In genomic region chr2:109347626-109348025, GRCh38 we compare ENCODE assay signal across 23 cellular contexts.
A peak's percentile ranks its signal among the peaks of the same experiment; 100 is the strongest.
DNase-seq lines count a peak whose midpoint lies in the region; ATAC-seq and TF ChIP-seq lines count a peak whose summit lies in the region.
"Had no signal": no experiment of that assay in that cellular context is flagged by ENCODE, and none has a peak within 500 bp of the region (broad histone marks: within the 10 kb centered on the region; RNA-seq: fewer than 3 reads in every experiment).

No MANE protein-coding gene starts in this region.

- no peak overlapping the region for H3K18ac ChIP-seq in IMR-90 (ENCODE audit: low read depth, low read length)

- TF ChIP-seq POLR2A in IMR-90 (IDR thresholded peaks at IDR 0.05; ENCODE audit: low read depth, low read length) (no peak), right lobe of liver (IDR thresholded peaks at IDR 0.05) (no peak)

- no peak overlapping the region for H3K23ac ChIP-seq in IMR-90 (ENCODE audit: low read depth, low read length)

- DNase-seq in activated naive CD8-positive, alpha-beta T cell treated with anti-CD3 and anti-CD28 coated beads for 36 hours, result no peak
- DNase-seq in IMR-90 (no peak), mesenteric fat pad (ENCODE audit: low spot score) (peak; percentile 64), ureter (ENCODE audit: low spot score) (peak; percentile 38), right lobe of liver (no peak), occipital lobe (lab: John Stamatoyannopoulos, UW) (no peak), GDM1 (lab: John Stamatoyannopoulos, UW) (no peak)
- DNase-seq: COR-L47, EL, GF-D8, KG1, MG63, NCI-H1694, NCI-H2029 treated with DMSO at 0.1 percent for 48 hours, NCI-H446 treated with DMSO at 0.1 percent for 48 hours, NCI-H526, SHP77 had no signal

- H3K9me1 ChIP-seq in IMR-90 (ENCODE audit: insufficient read depth, low read length), result peaks cover 18% of the 10 kb centered on the region

- H3K9ac ChIP-seq in IMR-90 (ENCODE audit: low read depth, low read length), result no peak overlapping the region

- H2BK15ac ChIP-seq in IMR-90 (ENCODE audit: low read depth, low read length), result no peak overlapping the region

- no peaks in the 10 kb centered on the region for H3K9me3 Mint-ChIP-seq in activated naive CD8-positive, alpha-beta T cell (ENCODE audit: low read depth)
- no peaks in the 10 kb centered on the region for H3K9me3 Mint-ChIP-seq in activated naive CD8-positive, alpha-beta T cell treated with anti-CD3 and anti-CD28 coated beads for 36 hours

- no peaks in the 10 kb centered on the region for H3K9me3 ChIP-seq in IMR-90 (ENCODE audit: control insufficient read depth, insufficient read depth, low read length)
- no peaks in the 10 kb centered on the region for H3K9me3 ChIP-seq in right lobe of liver
- H3K9me3 ChIP-seq: MG63 had no signal

- H3K27ac ChIP-seq in IMR-90 (ENCODE audit: insufficient read depth, low read length) (no peak overlapping the region), right lobe of liver (no peak overlapping the region)
- H3K27ac ChIP-seq: 22Rv1, RWPE1 had no signal

- no peak overlapping the region for H2BK20ac ChIP-seq in IMR-90 (ENCODE audit: low read depth, low read length)

- H3K79me1 ChIP-seq in IMR-90 (ENCODE audit: low read depth in 1 of 2, low read length in 2 of 2), result peaks cover 30 to 97% of the 10 kb centered on the region in 2 experiments

- TF ChIP-seq CTCF in IMR-90 (conservative IDR thresholded peaks at IDR 0.05; ENCODE audit: low read depth, low read length) (no peak), right lobe of liver (IDR thresholded peaks at IDR 0.05) (no peak)

- dilution Hi-C loops in IMR-90 (cut with HindIII; ENCODE audit: low sequenced_read_pairs, unreplicated experiment), result no loop called here

- no peak overlapping the region for H2AK9ac ChIP-seq in IMR-90 (replicated peaks; ENCODE audit: low read depth, low read length, poor library complexity)

- no peak overlapping the region for H3K4ac ChIP-seq in IMR-90 (ENCODE audit: low read depth, low read length)

- in situ Hi-C loops in IMR-90 (cut with MboI; ENCODE audit: low sequenced_read_pairs), result loop anchor here (25.0 kb wide), 1 partner anchor 210 kb away; the partner anchor contains the start of gene SH3RF3

- H3K4me1 Mint-ChIP-seq in activated naive CD8-positive, alpha-beta T cell (ENCODE audit: low read depth), result peaks cover 65% of the 10 kb centered on the region
- H3K4me1 Mint-ChIP-seq in activated naive CD8-positive, alpha-beta T cell treated with anti-CD3 and anti-CD28 coated beads for 36 hours, result peaks cover 47% of the 10 kb centered on the region

- no peak overlapping the region for H2BK120ac ChIP-seq in IMR-90 (ENCODE audit: low read depth, low read length)

- H3K27ac Mint-ChIP-seq in activated naive CD8-positive, alpha-beta T cell, result peak overlapping the region; percentile 76
- no peak overlapping the region for H3K27ac Mint-ChIP-seq in activated naive CD8-positive, alpha-beta T cell treated with anti-CD3 and anti-CD28 coated beads for 36 hours
- H3K27ac Mint-ChIP-seq: B cell had no signal

- H2BK5ac ChIP-seq in IMR-90 (ENCODE audit: low read depth, low read length, poor library complexity, severe bottlenecking), result no peak overlapping the region

- peaks cover 42% of the 10 kb centered on the region for H4K20me1 ChIP-seq in IMR-90 (ENCODE audit: insufficient read depth, low read length)

- no peaks in the 10 kb centered on the region for H3K27me3 ChIP-seq in IMR-90 (ENCODE audit: control insufficient read depth, insufficient read depth, low read length)
- H3K27me3 ChIP-seq in right lobe of liver, result no peaks in the 10 kb centered on the region
- H3K27me3 ChIP-seq: MG63 had no signal

- H3K14ac ChIP-seq in IMR-90 (replicated peaks; ENCODE audit: low read depth, low read length), result no peak overlapping the region

- no peak overlapping the region for H2AFZ ChIP-seq in IMR-90 (replicated peaks; ENCODE audit: low read length, poor library complexity)

- no peaks in the 10 kb centered on the region for H3K36me3 Mint-ChIP-seq in activated naive CD8-positive, alpha-beta T cell
- no peaks in the 10 kb centered on the region for H3K36me3 Mint-ChIP-seq in activated naive CD8-positive, alpha-beta T cell treated with anti-CD3 and anti-CD28 coated beads for 36 hours

- POLR2A ChIA-PET in IMR-90 (lab: Charles Lee; ENCODE audit: unreplicated experiment), result no interaction called here

- H2AK5ac ChIP-seq in IMR-90 (ENCODE audit: low read depth, low read length), result peak overlapping the region; percentile 46

- no TSS peak for BruUV-seq in IMR-90 (replicated peaks; lab: Mats Ljungman, UMichigan)

- 100% methylated on average over 4 of the region's 13 CpGs; no CpG with 5 or more reads in 1 of the 2 experiments for WGBS in IMR-90 (ENCODE audit: extremely low coverage in 2 of 2, insufficient read length in 1 of 2), 2 experiments
- 20% methylated on average over 2 of the region's 13 CpGs for WGBS in right lobe of liver (ENCODE audit: insufficient coverage, low coverage, low lambda C conversion rate, missing lambda C conversion rate)

- H3K4me2 ChIP-seq in IMR-90 (ENCODE audit: low read depth, low read length), result no peak overlapping the region

- no peak overlapping the region for H3K4me3 Mint-ChIP-seq in activated naive CD8-positive, alpha-beta T cell
- no peak overlapping the region for H3K4me3 Mint-ChIP-seq in activated naive CD8-positive, alpha-beta T cell treated with anti-CD3 and anti-CD28 coated beads for 36 hours
- H3K4me3 Mint-ChIP-seq: B cell had no signal

- no peak overlapping the region for H4K5ac ChIP-seq in IMR-90 (ENCODE audit: low read depth, low read length)

- no peak overlapping the region for H4K91ac ChIP-seq in IMR-90 (ENCODE audit: insufficient read depth, low read depth, low read length)

- no peaks in the 10 kb centered on the region for H3K27me3 Mint-ChIP-seq in activated naive CD8-positive, alpha-beta T cell
- H3K27me3 Mint-ChIP-seq in activated naive CD8-positive, alpha-beta T cell treated with anti-CD3 and anti-CD28 coated beads for 36 hours, result no peaks in the 10 kb centered on the region

- no peak overlapping the region for H4K8ac ChIP-seq in IMR-90 (ENCODE audit: low read depth in 2 of 2, low read length in 2 of 2)

- no peak for TF ChIP-seq RAD21 in IMR-90 (IDR thresholded peaks at IDR 0.05; ENCODE audit: low read length)

- CTCF ChIA-PET in IMR-90 (lab: Yijun Ruan, JAX), result no interaction called here

- H3K36me3 ChIP-seq in IMR-90 (ENCODE audit: control insufficient read depth, insufficient read depth, low read length) (peaks cover 3% of the 10 kb centered on the region; the same call in 1 of the 2 replicates), right lobe of liver (no peaks in the 10 kb centered on the region)
- H3K36me3 ChIP-seq: MG63 had no signal

- H3K4me1 ChIP-seq in IMR-90 (ENCODE audit: control insufficient read depth, insufficient read depth, low read length) (peaks cover 25% of the 10 kb centered on the region), right lobe of liver (no peaks in the 10 kb centered on the region)

- intact Hi-C loops in IMR-90 (cut with micrococcal nuclease), result no loop called here
- intact Hi-C loops in right lobe of liver (cut with DNase I), result no loop called here

- no peak overlapping the region for H3K56ac ChIP-seq in IMR-90 (ENCODE audit: extremely low read depth, insufficient read depth, low read length)

- H3K4me3 ChIP-seq in IMR-90 (ENCODE audit: insufficient read depth, low read depth, low read length), result no peak overlapping the region
- no peak overlapping the region for H3K4me3 ChIP-seq in right lobe of liver
- H3K4me3 ChIP-seq: MG63 had no signal

- ATAC-seq in IMR-90 (ENCODE audit: low read depth), result no peak
- ATAC-seq in right lobe of liver, result no peak
- ATAC-seq: HCT116, Panc1 had no signal

TF ChIP-seq in IMR-90, 13 proteins besides CTCF, POLR2A, EP300 and RAD21:
- no peak for TF ChIP-seq CEBPB (IDR thresholded peaks at IDR 0.05; ENCODE audit: low read depth, low read length)
- TF ChIP-seq CHD1 (IDR thresholded peaks at IDR 0.05; ENCODE audit: low read depth, low read length), result no peak
- TF ChIP-seq USF2 (IDR thresholded peaks at IDR 0.05; ENCODE audit: low read depth, low read length), result no peak
- TF ChIP-seq MAFK (IDR thresholded peaks at IDR 0.05; ENCODE audit: low read depth, low read length), result no peak
- TF ChIP-seq MXI1 (IDR thresholded peaks at IDR 0.05; ENCODE audit: borderline replicate concordance, low read depth, low read length), result no peak
- no peak for TF ChIP-seq NFE2L2 (IDR thresholded peaks at IDR 0.05; ENCODE audit: low read depth, low read length)
- TF ChIP-seq FOS (IDR thresholded peaks at IDR 0.05; ENCODE audit: low read depth, low read length), result no peak
- TF ChIP-seq BHLHE40 (IDR thresholded peaks at IDR 0.05; ENCODE audit: low read depth, low read length), result no peak
- no peak for TF ChIP-seq RCOR1 (IDR thresholded peaks at IDR 0.05; ENCODE audit: insufficient replicate concordance, low read length)
- no peak for TF ChIP-seq RFX5 (IDR thresholded peaks at IDR 0.05; ENCODE audit: low read depth, low read length)
- TF ChIP-seq MAZ (IDR thresholded peaks at IDR 0.05; ENCODE audit: borderline replicate concordance, low read depth, low read length), result no peak
- no peak for TF ChIP-seq SMC3 (IDR thresholded peaks at IDR 0.05; ENCODE audit: low read depth, low read length)
- no peak for TF ChIP-seq ELK1 (IDR thresholded peaks at IDR 0.05; ENCODE audit: borderline replicate concordance, low read depth, low read length)

Comparison
In these comparisons a context has a peak if more than half of its experiments do, and no peak if none do; other contexts are left out.
1. DNase-seq: peak in mesenteric fat pad (single experiment) and ureter (single experiment); none in activated naive CD8-positive, alpha-beta T cell treated with anti-CD3 and anti-CD28 coated beads for 36 hours (single experiment), IMR-90 (single experiment), right lobe of liver (0 of 3), occipital lobe (single experiment) and GDM1 (single experiment).